In genomic region chr21:39680216-39680615, GRCh38 we compare ENCODE assay signal across 33 cellular contexts.
"Had no signal": no experiment of that assay in that cellular context is flagged by ENCODE, and none has a peak within 500 bp of the region (broad histone marks: within the 10 kb centered on the region; RNA-seq: fewer than 3 reads in every experiment).

No MANE protein-coding gene starts in this region.

- H3K36me3 ChIP-seq: MG63 had no signal

- DNase-seq: Karpas-422, Kasumi-1, MG63, MM.1S, MV-4-11, NCI-H1048, NCI-H1092, NCI-H1092 treated with DMSO at 0.1 percent for 48 hours, NCI-H1105, NCI-H1105 treated with DMSO at 0.1 percent for 48 hours, NCI-H1417, NCI-H1417 treated with DMSO at 0.1 percent for 48 hours, NCI-H1436, NCI-H1436 treated with DMSO at 0.1 percent for 48 hours, NCI-H146, NCI-H1694, NCI-H1694 treated with DMSO at 0.1 percent for 48 hours, NCI-H187, NCI-H187 treated with DMSO at 0.1 percent for 48 hours, NCI-H1930, NCI-H2029, NCI-H2029 treated with DMSO at 0.1 percent for 48 hours, NCI-H2081 treated with DMSO at 0.1 percent for 48 hours, NCI-H2107, NCI-H2171, NCI-H2171 treated with DMSO at 0.1 percent for 48 hours, NCI-H2227 treated with DMSO at 0.1 percent for 48 hours, NCI-H226, NCI-H345, NCI-H446, NCI-H446 treated with DMSO at 0.1 percent for 48 hours, NCI-H510A had no signal

- H3K4me3 ChIP-seq: MG63 had no signal

- H3K9me3 ChIP-seq: MG63 had no signal

- H3K27ac ChIP-seq: KMS-11 had no signal

- H3K27me3 ChIP-seq: MG63 had no signal

- H3K9ac ChIP-seq: KMS-11 had no signal

- H3K4me2 ChIP-seq: KMS-11 had no signal
